21 cellular contexts compared by ENCODE assay signal in genomic region chr7:94906035-94906796, GRCh38. TPM values are rescaled to one million over a fixed set of nuclear protein-coding genes. Genes with fewer than 3 reads are reported as not detected.
A peak's percentile ranks its signal among the peaks of the same experiment; 100 is the strongest.
DNase-seq lines count a peak whose midpoint lies in the region; ATAC-seq, FAIRE-seq and TF ChIP-seq lines count a peak whose summit lies in the region.
"Had no signal": no experiment of that assay in that cellular context is flagged by ENCODE, and none has a peak within 500 bp of the region (broad histone marks: within the 10 kb centered on the region; RNA-seq: fewer than 3 reads in every experiment).

No MANE protein-coding gene starts in this region.

- peak overlapping the region; percentile 13 to 88 (median 81); a peak in 3 of 6 replicates for H3K4me3 ChIP-seq in HepG2 (replicated peaks in 1 of 3; ENCODE audit: insufficient read depth in 1 of 3, low read depth in 2 of 3, low read length in 3 of 3)
- H3K4me3 ChIP-seq in right lobe of liver = no peak overlapping the region
- H3K4me3 ChIP-seq in hepatocyte = no peak overlapping the region
- no peak overlapping the region for H3K4me3 ChIP-seq in parathyroid adenoma (ENCODE audit: low read depth, low read length)
- H3K4me3 ChIP-seq in heart right ventricle = no peak overlapping the region

- H3K4me1 ChIP-seq in HepG2 (ENCODE audit: insufficient read depth, low read length) (peaks cover 38% of the 10 kb centered on the region), right lobe of liver (no peaks in the 10 kb centered on the region), hepatocyte (ENCODE audit: insufficient read depth) (peaks cover 18% of the 10 kb centered on the region), parathyroid adenoma (peaks cover 9% of the 10 kb centered on the region), heart right ventricle (peaks cover 0 to 15% (median 10%) of the 10 kb centered on the region in 9 donors)
- H3K4me1 ChIP-seq: BE2C had no signal

- 39% methylated on average over 7 of the region's 7 CpGs for WGBS in HepG2 (ENCODE audit: low lambda C conversion rate)
- WGBS in right lobe of liver (ENCODE audit: insufficient coverage, low coverage, low lambda C conversion rate, missing lambda C conversion rate) = 67% methylated on average over 7 of the region's 7 CpGs
- WGBS in hepatocyte (ENCODE audit: low lambda C conversion rate, missing lambda C conversion rate) = 53% methylated on average over 7 of the region's 7 CpGs
- WGBS in heart right ventricle, 2 donors = 86% methylated on average over 7 of the region's 7 CpGs

- no peak overlapping the region for H2AFZ ChIP-seq in HepG2 (ENCODE audit: low read length)
- no peak overlapping the region for H2AFZ ChIP-seq in hepatocyte
- H2AFZ ChIP-seq in parathyroid adenoma = peak overlapping the region; percentile 74

- TF ChIP-seq POLR2A in HepG2 (IDR thresholded peaks at IDR 0.05; ENCODE audit: insufficient read depth in 1 of 2, low read depth in 2 of 2, low read length in 2 of 2) = no peak
- no peak for TF ChIP-seq POLR2A in right lobe of liver (IDR thresholded peaks at IDR 0.05)

- CTCF ChIA-PET in HepG2 (lab: Yijun Ruan, JAX; ENCODE audit: low intra/inter-chr PET ratio, low total read pairs) = no interaction called here

- TF ChIP-seq RAD21 in HepG2 (CRISPR knock-in tag; IDR thresholded peaks at IDR 0.05) = no peak

- intact Hi-C loops in HepG2 (cut with micrococcal nuclease; ENCODE audit: unreplicated experiment) = loop anchor here (2.0 to 10.0 kb wide), 8 partner anchors 67 to 459 kb away; partner anchors contain the start of gene SGCE
- intact Hi-C loops in right lobe of liver (cut with DNase I) = no loop called here
- intact Hi-C loops in heart right ventricle (cut with DNase I) = loop anchor here in 1 of 10 donors (10.0 kb wide), 1 partner anchor 59 kb away; no protein-coding TSS in a partner anchor

- H3K79me2 ChIP-seq in HepG2 (ENCODE audit: insufficient read depth, low read length) = peaks cover 27% of the 10 kb centered on the region
- H3K79me2 ChIP-seq in hepatocyte = peaks cover 25% of the 10 kb centered on the region
- peaks cover 9% of the 10 kb centered on the region for H3K79me2 ChIP-seq in parathyroid adenoma

- TF ChIP-seq CTCF in HepG2 (CRISPR knock-in tag; IDR thresholded peaks at IDR 0.05) (no peak), right lobe of liver (IDR thresholded peaks at IDR 0.05) (no peak), hepatocyte (IDR thresholded peaks at IDR 0.05; ENCODE audit: poor library complexity) (no peak), parathyroid adenoma (IDR thresholded peaks at IDR 0.05) (no peak), heart right ventricle (IDR thresholded peaks at IDR 0.05) (no peak)

- peak in 1 of 2 experiments; percentile 39; a peak in 1 of 4 replicates for TF ChIP-seq EP300 in HepG2 (IDR thresholded peaks at IDR 0.05; ENCODE audit: low read depth in 2 of 2, low read length in 2 of 2)
- no peak for TF ChIP-seq EP300 in HepG2 (CRISPR knock-in tag; IDR thresholded peaks at IDR 0.05; ENCODE audit: borderline replicate concordance)

- FAIRE-seq in HepG2 (lab: Jason Lieb, UNC) = peak; percentile 39
- FAIRE-seq: GM12891 had no signal

- H3K9ac ChIP-seq in HepG2 (ENCODE audit: insufficient read depth, low read depth, low read length) (peak overlapping the region; percentile 91; the same call in 1 of the 2 replicates), parathyroid adenoma (no peak overlapping the region)

- H4K20me1 ChIP-seq in HepG2 (ENCODE audit: insufficient read depth, low read length) (no peaks in the 10 kb centered on the region), hepatocyte (ENCODE audit: insufficient read depth, poor library complexity, severe bottlenecking) (no peaks in the 10 kb centered on the region)

- H3K27me3 ChIP-seq in HepG2 (ENCODE audit: control insufficient read depth in 1 of 2, insufficient read depth in 2 of 2, low read length in 2 of 2) (no peaks in the 10 kb centered on the region; a peak in 1 of 5 replicates), right lobe of liver (peaks cover 0 to 4% of the 10 kb centered on the region in 2 donors), hepatocyte (no peaks in the 10 kb centered on the region), parathyroid adenoma (ENCODE audit: control insufficient read depth, insufficient read depth, low read length) (no peaks in the 10 kb centered on the region), heart right ventricle (peaks cover 0 to 41% (median 5%) of the 10 kb centered on the region in 7 donors)

- in situ Hi-C loops in HepG2 (cut with HindIII; ENCODE audit: extremely low pct_ligation_motif_present, low pct_unique_long_range_greater_than_20kb) = no loop called here

- BruUV-seq in HepG2 (replicated peaks; lab: Mats Ljungman, UMichigan) = no TSS peak

- H3K4me2 ChIP-seq in HepG2 (ENCODE audit: low read depth, low read length) = peak overlapping the region; percentile 96
- H3K4me2 ChIP-seq in hepatocyte = peak overlapping the region; percentile 78
- no peak overlapping the region for H3K4me2 ChIP-seq in parathyroid adenoma (ENCODE audit: low read length)

- ATAC-seq in HepG2 = peak; percentile 48
- no peak for ATAC-seq in right lobe of liver
- ATAC-seq in GM21528 (IDR thresholded peaks at IDR 0.05; ENCODE audit: low FRiP score, unreplicated experiment) = no peak
- no peak for ATAC-seq in heart right ventricle

- H3K27ac ChIP-seq in HepG2 (ENCODE audit: extremely low read length, insufficient read depth, low read length) = peak overlapping the region; percentile 80
- no peak overlapping the region for H3K27ac ChIP-seq in right lobe of liver
- H3K27ac ChIP-seq in hepatocyte = peak overlapping the region; percentile 21
- no peak overlapping the region for H3K27ac ChIP-seq in parathyroid adenoma
- H3K27ac ChIP-seq in heart right ventricle = no peak overlapping the region

- H3K9me3 ChIP-seq in HepG2 (ENCODE audit: low read length) = no peaks in the 10 kb centered on the region
- no peaks in the 10 kb centered on the region for H3K9me3 ChIP-seq in right lobe of liver
- no peaks in the 10 kb centered on the region for H3K9me3 ChIP-seq in hepatocyte (ENCODE audit: low read depth)
- no peaks in the 10 kb centered on the region for H3K9me3 ChIP-seq in parathyroid adenoma (ENCODE audit: control insufficient read depth, low read length)
- no peaks in the 10 kb centered on the region for H3K9me3 ChIP-seq in heart right ventricle
- H3K9me3 ChIP-seq: BE2C had no signal

- H3K36me3 ChIP-seq in HepG2 (replicated peaks in 1 of 2; ENCODE audit: control insufficient read depth in 1 of 2, insufficient read depth in 2 of 2, low read length in 2 of 2) (peaks cover 0 to 1% of the 10 kb centered on the region in 2 experiments; a peak in 2 of 5 replicates), right lobe of liver (no peaks in the 10 kb centered on the region), hepatocyte (replicated peaks; ENCODE audit: insufficient read depth, low read depth) (no peaks in the 10 kb centered on the region), parathyroid adenoma (ENCODE audit: control insufficient read depth, insufficient read depth, low read length) (no peaks in the 10 kb centered on the region), heart right ventricle (no peaks in the 10 kb centered on the region)
- H3K36me3 ChIP-seq: BE2C had no signal

- DNase-seq in HepG2 (ENCODE audit: low spot score) = peak; percentile 78
- no peak for DNase-seq in right lobe of liver
- peak; percentile 34 for DNase-seq in hepatocyte (ENCODE audit: low spot score)
- DNase-seq in heart right ventricle = no peak
- no peak for DNase-seq in DMS 273 treated with DMSO at 0.1 percent for 48 hours (lab: John Stamatoyannopoulos, UW)
- no peak for DNase-seq in activated CD4-positive, alpha-beta T cell treated with anti-CD3 and anti-CD28 coated beads for 4 hours
- DNase-seq: 8988T; BE2C; CD4-positive, alpha-beta memory T cell; EL; KG1; MV-4-11; NCI-H1694 treated with DMSO at 0.1 percent for 48 hours; NCI-H2107; NCI-H226; NCI-H524; PC-3; RPMI8226 had no signal

- no peaks in the 10 kb centered on the region for H3K9me2 ChIP-seq in hepatocyte (replicated peaks; ENCODE audit: insufficient read depth)

- POLR2A ChIA-PET in HepG2 (lab: Yijun Ruan, JAX) = interaction anchor here (1.1 kb wide), 1 partner anchor 249 kb away, joined by 5 read pairs; no protein-coding TSS in a partner anchor

TF ChIP-seq in HepG2, 621 proteins besides CTCF, POLR2A, EP300 and RAD21 (continues in another document):
- TF ChIP-seq ZNF3 (CRISPR knock-in tag; IDR thresholded peaks at IDR 0.05) (peak; percentile 66; the same call in 1 of the 2 replicates), HNF4A (CRISPR knock-in tag; IDR thresholded peaks at IDR 0.05) (0 out of 2 replicates have a peak, but pooled peaks have one; percentile 41), CREB1 (IDR thresholded peaks at IDR 0.05) (no peak), CREB1 (CRISPR knock-in tag; IDR thresholded peaks at IDR 0.05) (peak; percentile 43; the same call in 1 of the 2 replicates)

RNA-seq across cellular contexts. Expression of gene PPP1R9A, which starts 1.2 kb away (rescaled TPM):
- total RNA-seq in HepG2 (2016; rRNA removed; fragmentation: Illumina TruSeq; extraction: Trizol) = 18.2 and 31.9 TPM in 2 replicates
- 7.9 and 8.8 TPM in 2 replicates for total RNA-seq in HepG2 (2016; cell fraction: cytosol; rRNA removed; fragmentation: Illumina TruSeq; extraction: Trizol; ENCODE audit: low read depth)
- total RNA-seq in HepG2 (2016; cell fraction: insoluble cytoplasmic fraction; rRNA removed; fragmentation: Illumina TruSeq; extraction: Trizol) = 16.4 and 28.7 TPM in 2 replicates
- 9.4 and 11.1 TPM in 2 replicates for total RNA-seq in HepG2 (2016; cell fraction: membrane; rRNA removed; fragmentation: Illumina TruSeq; extraction: Trizol)
- 93.4 and 93.5 TPM in 2 replicates for total RNA-seq in HepG2 (2016; cell fraction: nucleus; rRNA removed; fragmentation: Illumina TruSeq; extraction: Trizol)
- polyA plus RNA-seq in HepG2 (2011; rRNA removed) = 9.2 and 11.4 TPM in 2 replicates
- 2.3 and 3.2 TPM in 2 replicates for polyA plus RNA-seq in HepG2 (2011; cell fraction: cytosol; rRNA removed)
- 24.2 and 24.8 TPM in 2 replicates for polyA plus RNA-seq in HepG2 (2011; cell fraction: nucleus; rRNA removed)
- polyA plus RNA-seq in HepG2 (2012) = 7.9 and 8.2 TPM in 2 replicates
- polyA plus RNA-seq in HepG2 (2016; cell fraction: cytosol; fragmentation: Illumina TruSeq; extraction: Trizol; ENCODE audit: low read depth) = 0.18 and 0.20 TPM in 2 replicates
- polyA plus RNA-seq in HepG2 (2016; cell fraction: insoluble cytoplasmic fraction; fragmentation: Illumina TruSeq; extraction: Trizol; ENCODE audit: low read depth) = 4.1 and 4.7 TPM in 2 replicates
- polyA plus RNA-seq in HepG2 (2016; cell fraction: membrane; fragmentation: Illumina TruSeq; extraction: Trizol; ENCODE audit: low read depth) = 0.95 TPM in 2 replicates
- polyA plus RNA-seq in HepG2 (2016; cell fraction: nucleus; fragmentation: Illumina TruSeq; extraction: Trizol; ENCODE audit: insufficient read depth, low read depth) = 19.8 and 20.6 TPM in 2 replicates
- 9.7 and 17.0 TPM in 2 replicates for polyA minus RNA-seq in HepG2 (2011; rRNA and poly(A)+ RNA removed; ENCODE audit: low replicate concordance)
- 11.1 and 11.3 TPM in 2 replicates for polyA minus RNA-seq in HepG2 (2011; cell fraction: cytosol; rRNA and poly(A)+ RNA removed)
- polyA minus RNA-seq in HepG2 (2011; cell fraction: nucleus; rRNA and poly(A)+ RNA removed) = 192 and 239 TPM in 2 replicates
- 1 to 10 TPM in 2 of 6 experiments, under 1 TPM in 4; 0.49 to 2.0 (median 0.81) TPM for total RNA-seq in right lobe of liver
- total RNA-seq in hepatocyte = 25.7 and 32.2 TPM in 2 replicates
- polyA plus RNA-seq in hepatocyte = 11.7 and 12.6 TPM in 2 replicates
- 10 to 100 TPM; 19.1 to 41.9 (median 33.3) TPM for total RNA-seq in heart right ventricle
- 1 to 10 TPM; 1.4 to 8.9 TPM for polyA plus RNA-seq in heart right ventricle
- total RNA-seq: CD4-positive, alpha-beta memory T cell had no signal
- polyA plus RNA-seq: CD4-positive, alpha-beta memory T cell had no signal

Comparison
In these comparisons a context has a peak if more than half of its experiments do, and no peak if none do; other contexts are left out.
1. DNase-seq: peak in HepG2 (single experiment) and hepatocyte (single experiment); none in right lobe of liver (0 of 3), heart right ventricle (0 of 2), DMS 273 treated with DMSO at 0.1 percent for 48 hours (single experiment) and activated CD4-positive, alpha-beta T cell treated with anti-CD3 and anti-CD28 coated beads for 4 hours (0 of 2).
2. H3K27ac ChIP-seq: peak in HepG2 (single experiment) and hepatocyte (single experiment); none in right lobe of liver (0 of 3), parathyroid adenoma (single experiment) and heart right ventricle (0 of 10).
3. H3K4me3 ChIP-seq: peak in HepG2 (3 of 3); none in right lobe of liver (0 of 3), hepatocyte (single experiment), parathyroid adenoma (single experiment) and heart right ventricle (0 of 10).